Comparison of ENCODE assay signal across 12 cellular contexts in the genomic region with DNA sequence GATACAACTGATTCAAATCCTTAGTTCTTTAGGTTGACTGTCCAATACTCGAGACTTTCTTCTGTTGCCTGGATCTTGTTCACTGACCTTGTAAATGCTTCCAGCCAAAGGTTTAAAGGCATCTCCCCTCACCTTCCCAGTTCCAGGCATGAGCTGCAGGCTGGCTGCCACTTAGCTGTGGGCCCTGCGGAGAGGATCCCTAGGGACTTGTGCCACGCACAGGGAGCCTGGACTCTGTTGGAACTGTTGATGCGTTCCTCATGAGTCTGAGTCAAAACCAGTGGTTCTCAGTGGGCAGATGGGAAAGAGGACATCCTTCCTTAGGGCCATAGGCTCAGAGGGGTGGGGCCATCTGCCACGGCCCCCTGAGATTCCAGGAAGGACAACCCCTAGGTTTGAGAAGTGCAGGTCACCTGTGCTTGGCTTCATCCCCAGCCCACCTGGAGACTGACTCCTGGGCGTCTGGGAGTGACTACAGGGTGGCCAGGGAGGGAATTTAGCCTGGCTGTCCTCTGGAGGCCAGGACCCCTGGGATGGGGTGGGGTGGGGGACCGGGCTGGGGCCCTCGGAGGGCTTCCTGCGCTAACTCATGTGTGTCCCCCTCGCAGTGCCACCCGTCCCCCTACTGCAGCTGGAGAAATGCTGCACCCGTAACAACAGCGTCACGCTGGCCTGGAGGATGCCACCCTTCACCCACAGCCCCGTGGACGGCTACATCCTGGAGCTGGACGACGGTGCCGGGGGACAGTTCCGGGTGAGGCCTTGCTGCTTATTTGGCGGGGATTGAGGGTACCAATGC. TPM values are rescaled to one million over a fixed set of nuclear protein-coding genes. Genes with fewer than 3 reads are reported as not detected.
DNase-seq lines count a peak whose midpoint lies in the region; ATAC-seq and TF ChIP-seq lines count a peak whose summit lies in the region.
"Had no signal": no experiment of that assay in that cellular context is flagged by ENCODE, and none has a peak within 500 bp of the region (broad histone marks: within the 10 kb centered on the region; RNA-seq: fewer than 3 reads in every experiment).

No MANE protein-coding gene starts in this region.

- no peaks in the 10 kb centered on the region for H4K20me1 ChIP-seq in osteoblast (ENCODE audit: insufficient read depth, low read length)

- H3K27ac ChIP-seq in Panc1 (ENCODE audit: low read length), result no peak overlapping the region
- no peak overlapping the region for H3K27ac ChIP-seq in osteoblast (ENCODE audit: low read depth, low read length)
- no peak overlapping the region for H3K27ac ChIP-seq in aorta (ENCODE audit: low read depth in 1 of 2, low read length in 2 of 2)

- no peaks in the 10 kb centered on the region for H3K36me3 Mint-ChIP-seq in activated T-cell treated with anti-CD3 and anti-CD28 coated beads, Interleukin-2, amount 50 U/mL, for 72 hours (ENCODE audit: insufficient read depth in 2 of 2)

- peaks cover 13% of the 10 kb centered on the region for H3K27me3 ChIP-seq in Panc1 (ENCODE audit: control insufficient read depth, insufficient read depth, low read length)
- H3K27me3 ChIP-seq in osteoblast (ENCODE audit: insufficient read depth, low read length), result peaks cover 7% of the 10 kb centered on the region
- no peaks in the 10 kb centered on the region for H3K27me3 ChIP-seq in aorta (ENCODE audit: control insufficient read depth in 1 of 2, insufficient read depth in 2 of 2, low read length in 1 of 2)

- H3K4me3 ChIP-seq in Panc1 (ENCODE audit: low read depth in 2 of 2, low read length in 2 of 2), result no peak overlapping the region
- no peak overlapping the region for H3K4me3 ChIP-seq in osteoblast (ENCODE audit: insufficient read depth, low read length)
- H3K4me3 ChIP-seq in aorta (ENCODE audit: low read length in 2 of 2), result no peak overlapping the region

- H3K4me3 Mint-ChIP-seq in activated T-cell treated with anti-CD3 and anti-CD28 coated beads, Interleukin-2, amount 50 U/mL, for 72 hours, result no peak overlapping the region

- no TSS peak for BruUV-seq in Panc1 (replicated peaks; lab: Mats Ljungman, UMichigan)

- H3K27me3 Mint-ChIP-seq in activated T-cell treated with anti-CD3 and anti-CD28 coated beads, Interleukin-2, amount 50 U/mL, for 72 hours (ENCODE audit: low read depth), result peaks cover 11% of the 10 kb centered on the region

- peaks cover 8% of the 10 kb centered on the region for H3K4me1 Mint-ChIP-seq in activated T-cell treated with anti-CD3 and anti-CD28 coated beads, Interleukin-2, amount 50 U/mL, for 72 hours (ENCODE audit: low read depth)

- CTCF ChIA-PET in Panc1 (lab: Charles Lee), result no interaction called here

- ATAC-seq in Panc1, result peak; percentile 53; the same call in 1 of the 2 replicates
- peak; percentile 20 for ATAC-seq in aorta (ENCODE audit: low FRiP score)
- no peak for ATAC-seq in activated T-cell treated with anti-CD3 and anti-CD28 coated beads, Interleukin-2, amount 50 U/mL, for 72 hours (replicated peaks in 1 of 2)

- peaks cover 0 to 2% of the 10 kb centered on the region in 2 donors for H3K9me3 Mint-ChIP-seq in activated T-cell treated with anti-CD3 and anti-CD28 coated beads, Interleukin-2, amount 50 U/mL, for 72 hours

- H2AFZ ChIP-seq in osteoblast (ENCODE audit: low read length), result no peak overlapping the region

- H3K9me3 ChIP-seq in Panc1 (ENCODE audit: control insufficient read depth, insufficient read depth, low read depth, low read length) (no peaks in the 10 kb centered on the region), osteoblast (ENCODE audit: low read depth, low read length) (no peaks in the 10 kb centered on the region), aorta (ENCODE audit: control insufficient read depth, low read length) (no peaks in the 10 kb centered on the region)

- POLR2A ChIA-PET in Panc1 (lab: Charles Lee), result no interaction called here

- H3K27ac Mint-ChIP-seq in activated T-cell treated with anti-CD3 and anti-CD28 coated beads, Interleukin-2, amount 50 U/mL, for 72 hours, result no peak overlapping the region

- in situ Hi-C loops in Panc1 (cut with HindIII; ENCODE audit: low pct_unique_long_range_greater_than_20kb, low sequenced_read_pairs), result no loop called here

- H3K79me2 ChIP-seq in osteoblast (ENCODE audit: insufficient read depth, low read length), result no peaks in the 10 kb centered on the region

- intact Hi-C loops in Panc1 (cut with micrococcal nuclease; ENCODE audit: unreplicated experiment) (no loop called here), aorta (cut with DNase I) (no loop called here)

- no peak for TF ChIP-seq CTCF in Panc1 (IDR thresholded peaks at IDR 0.05)
- TF ChIP-seq CTCF in osteoblast (IDR thresholded peaks at IDR 0.05; ENCODE audit: extremely low read depth, low read depth, low read length), result no peak

- no peak overlapping the region for H3K4me2 ChIP-seq in osteoblast (ENCODE audit: insufficient read depth, low read length)

- H3K36me3 ChIP-seq in Panc1 (ENCODE audit: control insufficient read depth, insufficient read depth, low read length), result no peaks in the 10 kb centered on the region
- H3K36me3 ChIP-seq in osteoblast (ENCODE audit: insufficient read depth, low read length), result no peaks in the 10 kb centered on the region
- H3K36me3 ChIP-seq in aorta (ENCODE audit: control insufficient read depth in 1 of 2, insufficient read depth in 2 of 2, low read length in 1 of 2), result no peaks in the 10 kb centered on the region

- WGBS in aorta, 2 donors, result 69 to 77% methylated on average over 21 of the region's 21 CpGs

- DNase-seq in D341Med (ENCODE audit: low spot score), result peak; percentile 36
- DNase-seq in Panc1 (ENCODE audit: low read depth, low spot score), result no peak
- DNase-seq in osteoblast (ENCODE audit: insufficient read length, low spot score, missing footprints), result peak; percentile 66
- no peak for DNase-seq in aorta
- no peak for DNase-seq in activated T-cell treated with anti-CD3 and anti-CD28 coated beads, Interleukin-2, amount 50 U/mL, for 72 hours
- no peak for DNase-seq in NCI-H128 (lab: John Stamatoyannopoulos, UW; ENCODE audit: unreplicated experiment)
- no peak for DNase-seq in C1 segment of cervical spinal cord (lab: John Stamatoyannopoulos, UW)
- DNase-seq: DMS 273 treated with DMSO at 0.1 percent for 48 hours, GOT3, HCEC 1CT had no signal

- H3K4me1 ChIP-seq in Panc1 (ENCODE audit: control insufficient read depth, insufficient read depth, low read length) (no peaks in the 10 kb centered on the region), osteoblast (ENCODE audit: insufficient read depth, low read length) (peaks cover 3% of the 10 kb centered on the region), aorta (ENCODE audit: control insufficient read depth in 1 of 2, insufficient read depth in 2 of 2, low read length in 2 of 2) (no peaks in the 10 kb centered on the region)

RNA-seq across cellular contexts. Expression of a gene that starts 37.6 kb away (rescaled TPM):
- 42.5 TPM for total RNA-seq in Panc1 (2021; ENCODE audit: unreplicated experiment)
- polyA plus RNA-seq in Panc1 (2012; ENCODE audit: insufficient read length), result 27.8 TPM
- total RNA-seq in osteoblast, result 52.1 and 56.6 TPM in 2 replicates
- total RNA-seq in aorta, result 10 to 100 TPM; 33.5 to 36.6 TPM
- 10 to 100 TPM; 29.9 to 36.1 TPM for polyA plus RNA-seq in aorta
- total RNA-seq in activated T-cell treated with anti-CD3 and anti-CD28 coated beads, Interleukin-2, amount 50 U/mL, for 72 hours, result 10 to 100 TPM; 55.0 to 60.1 TPM

RNA-seq across cellular contexts. Expression of a gene that starts 41.6 kb away (rescaled TPM):
- total RNA-seq in Panc1 (2021; ENCODE audit: unreplicated experiment) (0.08 TPM), osteoblast (0.29 and 0.36 TPM in 2 replicates), aorta (not detected)
- 0.02 TPM for polyA plus RNA-seq in Panc1 (2012; ENCODE audit: insufficient read length)
- under 1 TPM in 1 of 2 donors, not detected in 1; under 0.01 TPM for polyA plus RNA-seq in aorta
- total RNA-seq in activated T-cell treated with anti-CD3 and anti-CD28 coated beads, Interleukin-2, amount 50 U/mL, for 72 hours, result under 1 TPM in 1 of 2 donors, not detected in 1; 0.12 TPM
- total RNA-seq: HepG2 had no signal
- polyA plus RNA-seq: AG04450, HepG2 had no signal

Comparison
In these comparisons a context has a peak if more than half of its experiments do, and no peak if none do; other contexts are left out.
1. DNase-seq: peak in D341Med (single experiment) and osteoblast (single experiment); none in Panc1 (single experiment), aorta (0 of 2), activated T-cell treated with anti-CD3 and anti-CD28 coated beads, Interleukin-2, amount 50 U/mL, for 72 hours (0 of 2), NCI-H128 (single experiment) and C1 segment of cervical spinal cord (0 of 14).
2. ATAC-seq: peak in Panc1 (single experiment) and aorta (single experiment); none in activated T-cell treated with anti-CD3 and anti-CD28 coated beads, Interleukin-2, amount 50 U/mL, for 72 hours (0 of 2).